Comparison of ENCODE assay signal across 8 cellular contexts in the genomic region with DNA sequence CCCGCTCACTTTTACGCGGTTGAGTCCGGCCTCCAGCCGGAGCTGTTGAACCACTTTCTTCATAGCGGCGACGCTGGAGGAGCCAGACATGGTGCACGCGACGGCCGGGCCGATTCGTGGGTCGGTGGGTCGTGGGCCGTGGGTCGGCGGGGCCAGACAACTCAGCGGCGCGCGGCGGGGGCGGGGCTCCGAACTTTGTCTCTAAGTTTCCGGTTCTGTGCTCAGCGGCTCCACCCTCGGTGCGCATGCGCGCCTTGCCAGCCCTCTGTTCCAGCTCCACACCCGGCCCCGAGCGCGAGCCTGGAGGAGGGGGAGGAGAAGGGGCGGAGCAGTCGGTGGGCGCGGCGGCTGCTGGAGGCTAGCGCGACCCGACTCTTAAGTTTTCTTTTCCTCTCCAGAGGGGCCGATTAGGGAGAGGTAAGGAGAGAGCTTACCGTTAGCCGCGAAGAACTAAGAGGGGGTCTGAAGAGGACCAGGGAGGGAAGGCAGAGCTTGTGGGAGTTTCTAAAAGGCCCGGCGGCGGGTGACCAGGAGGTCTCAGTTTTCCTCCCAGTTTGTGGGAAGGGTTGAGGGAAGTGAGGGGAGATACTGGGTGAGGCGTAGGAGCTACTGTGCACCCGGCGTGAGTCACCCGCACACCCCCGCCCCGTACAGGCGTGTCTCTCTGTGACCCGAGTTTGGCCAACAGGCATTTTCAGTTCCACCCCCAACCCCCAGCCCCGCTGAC. TPM values are rescaled to one million over a fixed set of nuclear protein-coding genes. Genes with fewer than 3 reads are reported as not detected.
DNase-seq lines count a peak whose midpoint lies in the region; ATAC-seq and TF ChIP-seq lines count a peak whose summit lies in the region.

A gene (minus strand): TSS at position 580 of the 727 bp plus-strand sequence. CDS start 490 bp downstream, at position 90.
A gene with protein sequence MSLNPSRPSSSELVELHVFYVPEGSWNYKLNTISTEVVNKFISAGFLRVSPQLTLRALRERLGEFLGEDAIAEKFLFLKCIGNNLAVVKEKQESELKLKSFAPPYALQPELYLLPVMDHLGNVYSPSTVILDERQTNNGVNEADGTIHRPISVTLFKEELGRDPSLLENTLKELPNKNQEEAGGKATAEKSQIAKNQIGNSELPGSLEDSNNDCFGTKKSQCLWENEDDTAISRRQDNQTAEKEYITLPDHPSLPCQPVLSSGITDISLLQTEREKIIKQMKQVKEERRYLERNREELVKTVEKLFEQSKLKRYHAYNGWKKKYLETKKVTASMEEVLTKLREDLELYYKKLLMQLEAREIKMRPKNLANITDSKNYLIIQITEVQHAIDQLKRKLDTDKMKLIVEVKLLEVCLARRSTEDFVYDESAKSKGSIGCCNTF (plus strand): TSS at position 385 of the 727 bp plus-strand sequence. CDS start 9,974 bp downstream, outside the sequence.

- peak; percentile 26 to 77 for TF ChIP-seq POLR2A in uterus (IDR thresholded peaks at IDR 0.05)

- peak within 1 kb of the TSS; percentile 80 for H3K27ac ChIP-seq in angular gyrus (ENCODE audit: low read depth, low read length)
- peak within 1 kb of the TSS; percentile 96 for H3K27ac ChIP-seq in right cardiac atrium (ENCODE audit: low read length)
- peak within 1 kb of the TSS; percentile 98 for H3K27ac ChIP-seq in uterus

- H3K36me3 ChIP-seq in uterus: no peaks in the 10 kb centered on the region

- H3K4me1 ChIP-seq in right cardiac atrium (ENCODE audit: control insufficient read depth, insufficient read depth, low read length) (no peaks in the 10 kb centered on the region), uterus (peaks cover 6 to 9% of the 10 kb centered on the region in 2 donors)

- peak within 1 kb of the TSS; percentile 99 for H3K27ac Mint-ChIP-seq in T-helper 1 cell treated with Interleukin-12 subunit alpha and Interleukin-12 subunit beta and Interleukin-4 antibody, amounts not matched to agents 30 μg/mL and 1 μg/mL, for 36 hours

- ATAC-seq in GM18498 (IDR thresholded peaks at IDR 0.05; ENCODE audit: unreplicated experiment): peak; percentile 85
- ATAC-seq in HG02885 (IDR thresholded peaks at IDR 0.05; ENCODE audit: poor library complexity, unreplicated experiment): peak; percentile 80
- ATAC-seq in right cardiac atrium: peak; percentile 97 to 98

- WGBS in right cardiac atrium: under 1% methylated on average over 60 of the region's 60 CpGs

- peak in 2 of 4 experiments; percentile 4 to 12 for TF ChIP-seq CTCF in uterus (IDR thresholded peaks at IDR 0.05)

- intact Hi-C loops in right cardiac atrium (cut with DNase I) (no loop called here), uterus (cut with DNase I; ENCODE audit: low total_unique reads) (no loop called here)

- H3K27me3 Mint-ChIP-seq in T-helper 1 cell treated with Interleukin-12 subunit alpha and Interleukin-12 subunit beta and Interleukin-4 antibody, amounts not matched to agents 30 μg/mL and 1 μg/mL, for 36 hours (ENCODE audit: low read depth): no peaks in the 10 kb centered on the region

- DNase-seq in NCI-H1694 (lab: John Stamatoyannopoulos, UW): peak; percentile 92
- DNase-seq in right cardiac atrium: peak; percentile 99 to 100 (median 100)
- peak; percentile 81 for DNase-seq in pulmonary artery endothelial cell (ENCODE audit: low read depth, low spot score)
- DNase-seq in uterus: peak; percentile 98

- H3K4me3 ChIP-seq in right cardiac atrium (ENCODE audit: low read length): peak within 1 kb of the TSS; percentile 90
- H3K4me3 ChIP-seq in uterus: peak within 1 kb of the TSS; percentile 85 to 86

- H3K27me3 ChIP-seq in right cardiac atrium (ENCODE audit: control insufficient read depth, insufficient read depth) (no peaks in the 10 kb centered on the region), uterus (no peaks in the 10 kb centered on the region)

- peaks cover 31% of the 10 kb centered on the region for H3K4me1 Mint-ChIP-seq in T-helper 1 cell treated with Interleukin-12 subunit alpha and Interleukin-12 subunit beta and Interleukin-4 antibody, amounts not matched to agents 30 μg/mL and 1 μg/mL, for 36 hours (ENCODE audit: low read depth)

- peaks cover 17% of the 10 kb centered on the region for H3K9me3 Mint-ChIP-seq in T-helper 1 cell treated with Interleukin-12 subunit alpha and Interleukin-12 subunit beta and Interleukin-4 antibody, amounts not matched to agents 30 μg/mL and 1 μg/mL, for 36 hours

- peak within 1 kb of the TSS; percentile 97 for H3K4me3 Mint-ChIP-seq in T-helper 1 cell treated with Interleukin-12 subunit alpha and Interleukin-12 subunit beta and Interleukin-4 antibody, amounts not matched to agents 30 μg/mL and 1 μg/mL, for 36 hours

- peaks cover 31% of the 10 kb centered on the region for H3K36me3 Mint-ChIP-seq in T-helper 1 cell treated with Interleukin-12 subunit alpha and Interleukin-12 subunit beta and Interleukin-4 antibody, amounts not matched to agents 30 μg/mL and 1 μg/mL, for 36 hours (ENCODE audit: low read depth)

- no peaks in the 10 kb centered on the region for H3K9me3 ChIP-seq in right cardiac atrium (ENCODE audit: control insufficient read depth, low read length)
- peaks cover 0 to 4% of the 10 kb centered on the region in 2 donors for H3K9me3 ChIP-seq in uterus

RNA-seq across cellular contexts. Expression of the first gene that starts in this region (rescaled TPM):
- total RNA-seq in right cardiac atrium: 100 to 1,000 TPM; 149 to 162 (median 155) TPM
- 341 TPM for polyA plus RNA-seq in right cardiac atrium
- total RNA-seq in pulmonary artery endothelial cell: 17.2 and 20.1 TPM in 2 replicates
- 10 to 100 TPM in 3 of 4 donors, 1 to 10 TPM in 1; 6.7 to 62.3 (median 29.1) TPM for total RNA-seq in uterus

RNA-seq across cellular contexts. Expression of the second gene that starts in this region (rescaled TPM):
- 1 to 10 TPM in 3 of 4 donors, under 1 TPM in 1; 0.69 to 2.5 (median 1.5) TPM for total RNA-seq in right cardiac atrium
- polyA plus RNA-seq in right cardiac atrium: 0.57 TPM
- 0.66 and 0.95 TPM in 2 replicates for total RNA-seq in pulmonary artery endothelial cell
- total RNA-seq in uterus: 1 to 10 TPM in 1 of 4 donors, under 1 TPM in 2, not detected in 1; 0.26 to 3.5 (median 0.91) TPM

Comparison
In these comparisons a context has a peak if more than half of its experiments do, and no peak if none do; other contexts are left out.
1. Peak in every context shown above with its lines: DNase-seq, ATAC-seq, H3K4me3 ChIP-seq and H3K27ac ChIP-seq.